13 cellular contexts compared by ENCODE assay signal in genomic region chrX:46375831-46376230, GRCh38.
"Had no signal": no experiment of that assay in that cellular context is flagged by ENCODE, and none has a peak within 500 bp of the region (broad histone marks: within the 10 kb centered on the region; RNA-seq: fewer than 3 reads in every experiment).

No MANE protein-coding gene starts in this region.

- H3K27ac Mint-ChIP-seq: activated CD8-positive, alpha-beta memory T cell treated with anti-CD3 and anti-CD28 coated beads, Interleukin-2, amount 10 ng/mL, durations not matched to agents 7 days and 5 days; activated T-cell treated with anti-CD3 and anti-CD28 coated beads, Interleukin-2, amount 50 U/mL, for 72 hours; effector memory CD8-positive, alpha-beta T cell; immature natural killer cell; natural killer cell had no signal

- H3K36me3 Mint-ChIP-seq: activated CD8-positive, alpha-beta memory T cell treated with anti-CD3 and anti-CD28 coated beads, Interleukin-2, amount 10 ng/mL, durations not matched to agents 7 days and 5 days; immature natural killer cell; natural killer cell had no signal

- H3K36me3 ChIP-seq: adrenal gland, sigmoid colon, upper lobe of right lung had no signal

- H3K4me3 Mint-ChIP-seq: activated CD8-positive, alpha-beta memory T cell treated with anti-CD3 and anti-CD28 coated beads, Interleukin-2, amount 10 ng/mL, durations not matched to agents 7 days and 5 days; activated T-cell treated with anti-CD3 and anti-CD28 coated beads, Interleukin-2, amount 50 U/mL, for 72 hours; central memory CD8-positive, alpha-beta T cell; effector memory CD8-positive, alpha-beta T cell; immature natural killer cell; natural killer cell had no signal

- H3K4me1 ChIP-seq: adrenal gland, sigmoid colon, upper lobe of right lung had no signal

- H3K27ac ChIP-seq: adrenal gland, sigmoid colon, upper lobe of right lung had no signal

- DNase-seq: activated CD4-positive, alpha-beta T cell treated with anti-CD3 and anti-CD28 coated beads for 1 hour; activated CD8-positive, alpha-beta memory T cell treated with anti-CD3 and anti-CD28 coated beads, Interleukin-2, amount 10 ng/mL, durations not matched to agents 7 days and 5 days; activated naive CD4-positive, alpha-beta T cell; effector memory CD8-positive, alpha-beta T cell; immature natural killer cell; natural killer cell; occipital lobe; sigmoid colon; stimulated activated CD4-positive, alpha-beta T cell treated with anti-CD3 and anti-CD28 coated beads, Interleukin-2, amount 100 ng/mL, for 48 hours; upper lobe of right lung had no signal

- H3K9me3 Mint-ChIP-seq: activated T-cell treated with anti-CD3 and anti-CD28 coated beads, Interleukin-2, amount 50 U/mL, for 72 hours; central memory CD8-positive, alpha-beta T cell; effector memory CD8-positive, alpha-beta T cell; immature natural killer cell; natural killer cell had no signal

- H3K4me3 ChIP-seq: adrenal gland, sigmoid colon, upper lobe of right lung had no signal

- H3K9me3 ChIP-seq: adrenal gland, sigmoid colon, upper lobe of right lung had no signal

- H3K27me3 ChIP-seq: sigmoid colon, upper lobe of right lung had no signal

- ATAC-seq: effector memory CD8-positive, alpha-beta T cell; natural killer cell had no signal

- H3K27me3 Mint-ChIP-seq: central memory CD8-positive, alpha-beta T cell had no signal

- H3K4me1 Mint-ChIP-seq: central memory CD8-positive, alpha-beta T cell; immature natural killer cell; natural killer cell had no signal
